Comparison of ENCODE assay signal across 8 cellular contexts in genomic region chr1:26921126-26921461, GRCh38. TPM values are rescaled to one million over a fixed set of nuclear protein-coding genes. Genes with fewer than 3 reads are reported as not detected.
DNase-seq lines count a peak whose midpoint lies in the region; ATAC-seq lines count a peak whose summit lies in the region.

No MANE protein-coding gene starts in this region.

- in situ Hi-C loops in G401 (cut with HindIII; ENCODE audit: low sequenced_read_pairs), result no loop called here

- peaks cover 16 to 22% of the 10 kb centered on the region in 2 donors for H3K4me1 Mint-ChIP-seq in effector memory CD8-positive, alpha-beta T cell (ENCODE audit: low read depth in 2 of 2)
- peaks cover 35 to 40% of the 10 kb centered on the region in 2 donors for H3K4me1 Mint-ChIP-seq in natural killer cell treated with Interleukin-12 subunit alpha and Interleukin-12 subunit beta and Interleukin-15 and Interleukin-18, amount 100 ng/mL, for 72 hours (ENCODE audit: low read depth in 2 of 2)

- H3K27me3 Mint-ChIP-seq in effector memory CD8-positive, alpha-beta T cell, result no peaks in the 10 kb centered on the region
- no peaks in the 10 kb centered on the region for H3K27me3 Mint-ChIP-seq in natural killer cell treated with Interleukin-12 subunit alpha and Interleukin-12 subunit beta and Interleukin-15 and Interleukin-18, amount 100 ng/mL, for 72 hours

- H3K27ac ChIP-seq in KOPT-K1 (ENCODE audit: low read depth, low read length, poor library complexity, severe bottlenecking), result peak overlapping the region; percentile 82

- peak overlapping the region; percentile 96 to 97 for H3K27ac Mint-ChIP-seq in effector memory CD8-positive, alpha-beta T cell
- H3K27ac Mint-ChIP-seq in natural killer cell treated with Interleukin-12 subunit alpha and Interleukin-12 subunit beta and Interleukin-15 and Interleukin-18, amount 100 ng/mL, for 72 hours, result peak overlapping the region; percentile 79 to 97

- no peak for DNase-seq in effector memory CD8-positive, alpha-beta T cell
- no peak for DNase-seq in natural killer cell treated with Interleukin-12 subunit alpha and Interleukin-12 subunit beta and Interleukin-15 and Interleukin-18, amount 100 ng/mL, for 72 hours (ENCODE audit: low spot score)
- no peak for DNase-seq in SIG-M5 (lab: John Stamatoyannopoulos, UW)
- DNase-seq in G401 (ENCODE audit: low spot score), result no peak
- DNase-seq in NCI-H526 (lab: John Stamatoyannopoulos, UW), result no peak
- DNase-seq in GF-D8 (lab: John Stamatoyannopoulos, UW), result no peak

- ATAC-seq in GM18907 (IDR thresholded peaks at IDR 0.05; ENCODE audit: unreplicated experiment), result peak; percentile 14
- peak; percentile 33 for ATAC-seq in effector memory CD8-positive, alpha-beta T cell (replicated peaks)
- ATAC-seq in natural killer cell treated with Interleukin-12 subunit alpha and Interleukin-12 subunit beta and Interleukin-15 and Interleukin-18, amount 100 ng/mL, for 72 hours, result peak; percentile 41 to 51

- peaks cover 24% of the 10 kb centered on the region for H3K36me3 ChIP-seq in KOPT-K1 (ENCODE audit: insufficient read depth, low read length)

- peak overlapping the region; percentile 86 for H3K4me3 Mint-ChIP-seq in effector memory CD8-positive, alpha-beta T cell
- H3K4me3 Mint-ChIP-seq in natural killer cell treated with Interleukin-12 subunit alpha and Interleukin-12 subunit beta and Interleukin-15 and Interleukin-18, amount 100 ng/mL, for 72 hours, result peak overlapping the region; percentile 88

- H3K36me3 Mint-ChIP-seq in effector memory CD8-positive, alpha-beta T cell (ENCODE audit: insufficient read depth), result peaks cover 24% of the 10 kb centered on the region
- H3K36me3 Mint-ChIP-seq in natural killer cell treated with Interleukin-12 subunit alpha and Interleukin-12 subunit beta and Interleukin-15 and Interleukin-18, amount 100 ng/mL, for 72 hours, result peaks cover 6% of the 10 kb centered on the region

- no peaks in the 10 kb centered on the region for H3K9me3 ChIP-seq in KOPT-K1 (ENCODE audit: insufficient read depth, low read length, poor library complexity, severe bottlenecking)

- no peaks in the 10 kb centered on the region for H3K9me3 Mint-ChIP-seq in effector memory CD8-positive, alpha-beta T cell
- no peaks in the 10 kb centered on the region for H3K9me3 Mint-ChIP-seq in natural killer cell treated with Interleukin-12 subunit alpha and Interleukin-12 subunit beta and Interleukin-15 and Interleukin-18, amount 100 ng/mL, for 72 hours

RNA-seq across cellular contexts. Expression of gene NUDC, which starts 0.4 kb away (rescaled TPM):
- total RNA-seq in natural killer cell treated with Interleukin-12 subunit alpha and Interleukin-12 subunit beta and Interleukin-15 and Interleukin-18, amount 100 ng/mL, for 72 hours, result 100 to 1,000 TPM in 1 of 2 donors, 10 to 100 TPM in 1; 78.2 to 136 TPM
- total RNA-seq in G401 (2014; rRNA removed; shearing (Covaris generic)), result 35.4 and 47.6 TPM in 2 replicates

RNA-seq across cellular contexts. Expression of gene NR0B2, which starts 7.3 kb away (rescaled TPM):
- total RNA-seq in natural killer cell treated with Interleukin-12 subunit alpha and Interleukin-12 subunit beta and Interleukin-15 and Interleukin-18, amount 100 ng/mL, for 72 hours, result not detected
- total RNA-seq in G401 (2014; rRNA removed; shearing (Covaris generic)), result not detected in 2 replicates

RNA-seq across cellular contexts. Expression of gene GPATCH3, which starts 20.8 kb away (rescaled TPM):
- 10 to 100 TPM; 19.6 to 21.2 TPM for total RNA-seq in natural killer cell treated with Interleukin-12 subunit alpha and Interleukin-12 subunit beta and Interleukin-15 and Interleukin-18, amount 100 ng/mL, for 72 hours
- 13.1 and 22.0 TPM in 2 replicates for total RNA-seq in G401 (2014; rRNA removed; shearing (Covaris generic))

RNA-seq across cellular contexts. Expression of gene GPN2, which starts 31.0 kb away (rescaled TPM):
- total RNA-seq in natural killer cell treated with Interleukin-12 subunit alpha and Interleukin-12 subunit beta and Interleukin-15 and Interleukin-18, amount 100 ng/mL, for 72 hours, result 10 to 100 TPM; 52.6 to 58.0 TPM
- 20.0 and 26.9 TPM in 2 replicates for total RNA-seq in G401 (2014; rRNA removed; shearing (Covaris generic))

RNA-seq across cellular contexts. Expression of gene KDF1, which starts 39.2 kb away (rescaled TPM):
- not detected for total RNA-seq in natural killer cell treated with Interleukin-12 subunit alpha and Interleukin-12 subunit beta and Interleukin-15 and Interleukin-18, amount 100 ng/mL, for 72 hours
- not detected in 2 replicates for total RNA-seq in G401 (2014; rRNA removed; shearing (Covaris generic))
